32 cellular contexts compared by ENCODE assay signal in genomic region chr20:10411673-10412072, GRCh38.
"Had no signal": no experiment of that assay in that cellular context is flagged by ENCODE, and none has a peak within 500 bp of the region (broad histone marks: within the 10 kb centered on the region; RNA-seq: fewer than 3 reads in every experiment).

No MANE protein-coding gene starts in this region.

- FAIRE-seq: bronchial epithelial cell, TTC549 had no signal

- ATAC-seq: activated CD8-positive, alpha-beta T cell treated with anti-CD3 and anti-CD28 coated beads for 36 hours; activated naive CD8-positive, alpha-beta T cell treated with anti-CD3 and anti-CD28 coated beads, Interleukin-2, amount 50 U/mL, for 24 hours; activated T-cell treated with anti-CD3 and anti-CD28 coated beads, Interleukin-2, amount 50 U/mL, for 4 hours; activated T-cell treated with anti-CD3 and anti-CD28 coated beads, Interleukin-2, amount 50 U/mL, for 72 hours; activated T-helper 17 cell treated with anti-CD3 and anti-CD28 coated beads, Interleukin-2, amount 50 U/mL, for 72 hours had no signal

- H3K27me3 ChIP-seq: ascending aorta, cardiac muscle cell had no signal

- DNase-seq: activated B cell treated with CpG ODN at 0.5 μM for 24 hours; activated CD4-positive, alpha-beta memory T cell treated with anti-CD3 and anti-CD28 coated beads for 36 hours; activated CD4-positive, alpha-beta T cell treated with anti-CD3 and anti-CD28 coated beads for 4 hours; activated CD4-positive, alpha-beta T cell treated with anti-CD3 and anti-CD28 coated beads, Interleukin-2, amount 10 ng/mL, durations not matched to agents 24 days and 14 days; activated CD4-positive, alpha-beta T cell treated with anti-CD3 and anti-CD28 coated beads, Interleukin-2, amount 50 U/mL, for 1 hour; activated CD4-positive, alpha-beta T cell treated with anti-CD3 and anti-CD28 coated beads, Interleukin-2, amount 50 U/mL, for 4 hours; activated CD4-positive, CD25-positive, alpha-beta regulatory T cell treated with anti-CD3 and anti-CD28 coated beads, Interleukin-2, amount 50 U/mL, for 72 hours; activated CD8-positive, alpha-beta memory T cell treated with anti-CD3 and anti-CD28 coated beads, Interleukin-2, amount 50 U/mL, for 4 hours; activated CD8-positive, alpha-beta T cell treated with anti-CD3 and anti-CD28 coated beads for 36 hours; activated effector memory CD4-positive, alpha-beta T cell treated with anti-CD3 and anti-CD28 coated beads, Interleukin-2, amount 50 U/mL, for 16 hours; activated gamma-delta T cell treated with Interleukin-2 at 50 U/mL for 16 hours; activated naive CD4-positive, alpha-beta T cell; activated naive CD4-positive, alpha-beta T cell treated with anti-CD3 and anti-CD28 coated beads for 36 hours; activated naive CD4-positive, alpha-beta T cell treated with anti-CD3 and anti-CD28 coated beads, Interleukin-2, amount 50 U/mL, for 16 hours; activated naive CD8-positive, alpha-beta T cell treated with anti-CD3 and anti-CD28 coated beads, Interleukin-2, amount 10 ng/mL, durations not matched to agents 7 days and 5 days; activated naive CD8-positive, alpha-beta T cell treated with anti-CD3 and anti-CD28 coated beads, Interleukin-2, amount 50 U/mL, for 24 hours; activated T-cell treated with anti-CD3 and anti-CD28 coated beads for 4 hours; activated T-cell treated with anti-CD3 and anti-CD28 coated beads, Interleukin-2, amount 50 U/mL, for 1 hour; activated T-cell treated with anti-CD3 and anti-CD28 coated beads, Interleukin-2, amount 50 U/mL, for 4 hours; activated T-cell treated with anti-CD3 and anti-CD28 coated beads, Interleukin-2, amount 50 U/mL, for 72 hours; amygdala; anterior cingulate cortex; caudate nucleus; cerebellar nuclear complex; T-helper 2 cell; T-helper 9 cell had no signal

- H3K27ac ChIP-seq: ascending aorta, cardiac muscle cell, VCaP had no signal

- H3K4me1 ChIP-seq: ascending aorta had no signal

- H3K4me3 ChIP-seq: ascending aorta, cardiac muscle cell had no signal

- H3K9me3 ChIP-seq: ascending aorta had no signal
